ENCODE assay signal across 29 cellular contexts in the genomic region with DNA sequence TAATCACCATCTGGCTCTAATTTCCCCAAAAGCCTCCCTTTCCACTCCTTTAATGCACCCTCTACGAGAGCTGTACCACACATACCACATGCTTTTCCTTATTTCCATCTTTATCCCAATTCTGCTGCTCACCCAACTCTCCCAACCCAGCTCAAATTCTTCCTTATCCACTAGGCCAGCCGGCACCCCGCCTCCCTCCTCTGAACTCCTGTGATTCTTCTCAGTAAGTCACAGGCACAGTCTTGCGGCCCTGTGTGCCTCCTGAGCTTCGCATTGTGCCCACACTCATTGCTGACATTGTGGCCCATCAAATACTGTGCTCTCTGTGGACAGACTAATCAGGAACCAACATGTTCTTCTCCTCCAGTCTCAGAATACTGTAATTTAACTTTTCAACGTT. TPM values are rescaled to one million over a fixed set of nuclear protein-coding genes. Genes with fewer than 3 reads are reported as not detected.
A peak's percentile ranks its signal among the peaks of the same experiment; 100 is the strongest.
DNase-seq lines count a peak whose midpoint lies in the region; ATAC-seq and TF ChIP-seq lines count a peak whose summit lies in the region.
"Had no signal": no experiment of that assay in that cellular context is flagged by ENCODE, and none has a peak within 500 bp of the region (broad histone marks: within the 10 kb centered on the region; RNA-seq: fewer than 3 reads in every experiment).

No MANE protein-coding gene starts in this region.

- CTCF ChIA-PET in activated CD8-positive, alpha-beta T cell treated with anti-CD3 and anti-CD28 coated beads for 36 hours (lab: Charles Lee) = no interaction called here

- ATAC-seq in activated T-cell treated with anti-CD3 and anti-CD28 coated beads, Interleukin-2, amount 50 U/mL, for 72 hours (replicated peaks in 1 of 2) = no peak
- ATAC-seq in activated CD8-positive, alpha-beta T cell treated with anti-CD3 and anti-CD28 coated beads for 36 hours = no peak
- ATAC-seq in stimulated activated memory B cell treated with anti-CD40 and anti-IgM and Interleukin-4, amounts not matched to agents 10 μg/mL and 1 μg/mL and 100 μg/mL, for 72 hours = no peak
- ATAC-seq: activated CD8-positive, alpha-beta memory T cell treated with anti-CD3 and anti-CD28 coated beads, Interleukin-2, amount 10 ng/mL, durations not matched to agents 7 days and 5 days; left lobe of liver; sciatic nerve had no signal

- TF ChIP-seq CTCF in activated CD8-positive, alpha-beta T cell treated with anti-CD3 and anti-CD28 coated beads for 36 hours (IDR thresholded peaks at IDR 0.05) = no peak

- no peak overlapping the region for H3K4me3 Mint-ChIP-seq in activated T-cell treated with anti-CD3 and anti-CD28 coated beads, Interleukin-2, amount 50 U/mL, for 72 hours
- H3K4me3 Mint-ChIP-seq in activated CD8-positive, alpha-beta T cell treated with anti-CD3 and anti-CD28 coated beads for 36 hours = no peak overlapping the region
- no peak overlapping the region for H3K4me3 Mint-ChIP-seq in immature natural killer cell
- H3K4me3 Mint-ChIP-seq in stimulated activated memory B cell treated with anti-CD40 and anti-IgM and Interleukin-4, amounts not matched to agents 10 μg/mL and 1 μg/mL and 100 μg/mL, for 72 hours = no peak overlapping the region
- H3K4me3 Mint-ChIP-seq: activated CD4-positive, alpha-beta T cell treated with anti-CD3 and anti-CD28 coated beads, Interleukin-2, amount 10 ng/mL, durations not matched to agents 24 days and 14 days; activated CD8-positive, alpha-beta memory T cell treated with anti-CD3 and anti-CD28 coated beads, Interleukin-2, amount 10 ng/mL, durations not matched to agents 7 days and 5 days; activated naive CD4-positive, alpha-beta T cell treated with anti-CD3 and anti-CD28 coated beads, Interleukin-2, amount 10 ng/mL, durations not matched to agents 7 days and 5 days; activated T-helper 1 cell treated with anti-CD3 and anti-CD28 coated beads, Interleukin-12 subunit alpha, Interleukin-12 subunit beta, Interleukin-2, Interleukin-4 antibody, amounts not matched to agents 30 ng/mL and 10 ng/mL and 1 ng/mL, durations not matched to agents 14 hours and 24 hours and 36 hours had no signal

- H3K36me3 Mint-ChIP-seq in activated T-cell treated with anti-CD3 and anti-CD28 coated beads, Interleukin-2, amount 50 U/mL, for 72 hours (ENCODE audit: insufficient read depth in 2 of 2) = peaks cover 4 to 14% of the 10 kb centered on the region in 2 donors
- H3K36me3 Mint-ChIP-seq in activated CD8-positive, alpha-beta T cell treated with anti-CD3 and anti-CD28 coated beads for 36 hours (ENCODE audit: low read depth) = peaks cover 24% of the 10 kb centered on the region
- peaks cover 32 to 63% (median 32%) of the 10 kb centered on the region in 3 donors for H3K36me3 Mint-ChIP-seq in immature natural killer cell
- H3K36me3 Mint-ChIP-seq in stimulated activated memory B cell treated with anti-CD40 and anti-IgM and Interleukin-4, amounts not matched to agents 10 μg/mL and 1 μg/mL and 100 μg/mL, for 72 hours = peaks cover 56% of the 10 kb centered on the region

- H3K27me3 Mint-ChIP-seq in activated T-cell treated with anti-CD3 and anti-CD28 coated beads, Interleukin-2, amount 50 U/mL, for 72 hours (ENCODE audit: low read depth) = no peaks in the 10 kb centered on the region
- H3K27me3 Mint-ChIP-seq in activated CD8-positive, alpha-beta T cell treated with anti-CD3 and anti-CD28 coated beads for 36 hours = no peaks in the 10 kb centered on the region
- H3K27me3 Mint-ChIP-seq in immature natural killer cell (ENCODE audit: low read depth in 3 of 3) = peaks cover 0 to 3% (median 1%) of the 10 kb centered on the region in 3 donors
- no peaks in the 10 kb centered on the region for H3K27me3 Mint-ChIP-seq in stimulated activated memory B cell treated with anti-CD40 and anti-IgM and Interleukin-4, amounts not matched to agents 10 μg/mL and 1 μg/mL and 100 μg/mL, for 72 hours
- H3K27me3 Mint-ChIP-seq: activated CD4-positive, alpha-beta T cell treated with anti-CD3 and anti-CD28 coated beads, Interleukin-2, amount 10 ng/mL, durations not matched to agents 24 days and 14 days; activated CD8-positive, alpha-beta memory T cell treated with anti-CD3 and anti-CD28 coated beads, Interleukin-2, amount 10 ng/mL, durations not matched to agents 7 days and 5 days; activated naive CD4-positive, alpha-beta T cell treated with anti-CD3 and anti-CD28 coated beads, Interleukin-2, amount 10 ng/mL, durations not matched to agents 7 days and 5 days had no signal

- DNase-seq in activated T-cell treated with anti-CD3 and anti-CD28 coated beads, Interleukin-2, amount 50 U/mL, for 72 hours = no peak
- DNase-seq in activated T-cell treated with anti-CD3 and anti-CD28 coated beads for 4 hours (no peak), immature natural killer cell (no peak), NCI-H748 treated with DMSO at 0.1 percent for 48 hours (lab: John Stamatoyannopoulos, UW) (no peak), NCI-H1694 (lab: John Stamatoyannopoulos, UW) (no peak), HK-2 (ENCODE audit: unreplicated experiment) (no peak)
- no peak for DNase-seq in activated CD8-positive, alpha-beta T cell treated with anti-CD3 and anti-CD28 coated beads for 36 hours
- DNase-seq: 8988T; activated CD4-positive, alpha-beta T cell treated with anti-CD3 and anti-CD28 coated beads, Interleukin-2, amount 10 ng/mL, durations not matched to agents 24 days and 14 days; activated CD8-positive, alpha-beta memory T cell treated with anti-CD3 and anti-CD28 coated beads, Interleukin-2, amount 10 ng/mL, durations not matched to agents 7 days and 5 days; activated naive CD4-positive, alpha-beta T cell treated with anti-CD3 and anti-CD28 coated beads, Interleukin-2, amount 10 ng/mL, durations not matched to agents 7 days and 5 days; anterior cingulate cortex; colonic mucosa; effector memory CD4-positive, alpha-beta T cell; erythroblast; mesendoderm; NCI-H1092 treated with DMSO at 0.1 percent for 48 hours; NCI-H187; nucleus accumbens; stimulated activated CD4-positive, alpha-beta T cell treated with anti-CD3 and anti-CD28 coated beads, Interleukin-12 subunit alpha, Interleukin-12 subunit beta, amount 100 ng/mL, for 4 hours; stimulated activated CD4-positive, alpha-beta T cell treated with anti-CD3 and anti-CD28 coated beads, Interleukin-2, amount 100 ng/mL, for 48 hours; SW 1271; T-helper 9 cell; trophoblast cell; WERI-Rb-1 had no signal

- POLR2A ChIA-PET in activated CD8-positive, alpha-beta T cell treated with anti-CD3 and anti-CD28 coated beads for 36 hours (lab: Charles Lee) = no interaction called here

- intact Hi-C loops in activated CD8-positive, alpha-beta T cell treated with anti-CD3 and anti-CD28 coated beads for 36 hours (cut with micrococcal nuclease) = no loop called here

- no peaks in the 10 kb centered on the region for H3K9me3 Mint-ChIP-seq in activated T-cell treated with anti-CD3 and anti-CD28 coated beads, Interleukin-2, amount 50 U/mL, for 72 hours
- H3K9me3 Mint-ChIP-seq in activated CD8-positive, alpha-beta T cell treated with anti-CD3 and anti-CD28 coated beads for 36 hours = no peaks in the 10 kb centered on the region
- H3K9me3 Mint-ChIP-seq in immature natural killer cell = no peaks in the 10 kb centered on the region
- H3K9me3 Mint-ChIP-seq in stimulated activated memory B cell treated with anti-CD40 and anti-IgM and Interleukin-4, amounts not matched to agents 10 μg/mL and 1 μg/mL and 100 μg/mL, for 72 hours = no peaks in the 10 kb centered on the region
- H3K9me3 Mint-ChIP-seq: activated CD4-positive, alpha-beta T cell treated with anti-CD3 and anti-CD28 coated beads, Interleukin-2, amount 10 ng/mL, durations not matched to agents 24 days and 14 days; activated naive CD4-positive, alpha-beta T cell treated with anti-CD3 and anti-CD28 coated beads, Interleukin-2, amount 10 ng/mL, durations not matched to agents 7 days and 5 days; activated T-helper 1 cell treated with anti-CD3 and anti-CD28 coated beads, Interleukin-12 subunit alpha, Interleukin-12 subunit beta, Interleukin-2, Interleukin-4 antibody, amounts not matched to agents 30 ng/mL and 10 ng/mL and 1 ng/mL, durations not matched to agents 14 hours and 24 hours and 36 hours had no signal

- H3K27ac Mint-ChIP-seq in activated T-cell treated with anti-CD3 and anti-CD28 coated beads, Interleukin-2, amount 50 U/mL, for 72 hours = peak overlapping the region; percentile 51
- peak overlapping the region; percentile 10 for H3K27ac Mint-ChIP-seq in activated CD8-positive, alpha-beta T cell treated with anti-CD3 and anti-CD28 coated beads for 36 hours
- H3K27ac Mint-ChIP-seq in immature natural killer cell = peak overlapping the region in 4 of 6 donors; percentile 1 to 53 (median 10)
- H3K27ac Mint-ChIP-seq in stimulated activated memory B cell treated with anti-CD40 and anti-IgM and Interleukin-4, amounts not matched to agents 10 μg/mL and 1 μg/mL and 100 μg/mL, for 72 hours = peak overlapping the region; percentile 3
- H3K27ac Mint-ChIP-seq: activated CD8-positive, alpha-beta memory T cell treated with anti-CD3 and anti-CD28 coated beads, Interleukin-2, amount 10 ng/mL, durations not matched to agents 7 days and 5 days; activated naive CD4-positive, alpha-beta T cell treated with anti-CD3 and anti-CD28 coated beads, Interleukin-2, amount 10 ng/mL, durations not matched to agents 7 days and 5 days; activated T-helper 1 cell treated with anti-CD3 and anti-CD28 coated beads, Interleukin-12 subunit alpha, Interleukin-12 subunit beta, Interleukin-2, Interleukin-4 antibody, amounts not matched to agents 30 ng/mL and 10 ng/mL and 1 ng/mL, durations not matched to agents 14 hours and 24 hours and 36 hours had no signal

- H3K4me1 Mint-ChIP-seq in activated T-cell treated with anti-CD3 and anti-CD28 coated beads, Interleukin-2, amount 50 U/mL, for 72 hours (ENCODE audit: low read depth) = peaks cover 6% of the 10 kb centered on the region
- no peaks in the 10 kb centered on the region for H3K4me1 Mint-ChIP-seq in activated CD8-positive, alpha-beta T cell treated with anti-CD3 and anti-CD28 coated beads for 36 hours (ENCODE audit: low read depth)
- peaks cover 0 to 4% of the 10 kb centered on the region in 2 donors for H3K4me1 Mint-ChIP-seq in immature natural killer cell
- H3K4me1 Mint-ChIP-seq in stimulated activated memory B cell treated with anti-CD40 and anti-IgM and Interleukin-4, amounts not matched to agents 10 μg/mL and 1 μg/mL and 100 μg/mL, for 72 hours = peaks cover 13% of the 10 kb centered on the region
- H3K4me1 Mint-ChIP-seq: activated naive CD4-positive, alpha-beta T cell treated with anti-CD3 and anti-CD28 coated beads, Interleukin-2, amount 10 ng/mL, durations not matched to agents 7 days and 5 days had no signal

RNA-seq across cellular contexts. Expression of a gene that starts 45.4 kb away (rescaled TPM):
- total RNA-seq in activated T-cell treated with anti-CD3 and anti-CD28 coated beads, Interleukin-2, amount 50 U/mL, for 72 hours = 10 to 100 TPM; 18.9 to 19.7 TPM
- total RNA-seq in activated CD8-positive, alpha-beta T cell treated with anti-CD3 and anti-CD28 coated beads for 36 hours = 10 to 100 TPM; 14.5 to 15.8 TPM
- 10 to 100 TPM in 2 of 3 donors, 1 to 10 TPM in 1; 9.5 to 14.1 (median 10.5) TPM for polyA plus RNA-seq in immature natural killer cell
